ENCODE assay signal across 8 cellular contexts in genomic region chr2:179410552-179411356, GRCh38.
DNase-seq lines count a peak whose midpoint lies in the region; ATAC-seq, FAIRE-seq and TF ChIP-seq lines count a peak whose summit lies in the region.

No MANE protein-coding gene starts in this region.

- H3K27me3 ChIP-seq in spleen (replicated peaks in 1 of 7) = peaks cover 0 to 21% (median 0%) of the 10 kb centered on the region in 7 donors

- peak; percentile 41 for FAIRE-seq in D721Med (lab: Jason Lieb, UNC)

- ATAC-seq in GM19395 (IDR thresholded peaks at IDR 0.05; ENCODE audit: unreplicated experiment) (peak; percentile 86), HG03565 (IDR thresholded peaks at IDR 0.05; ENCODE audit: unreplicated experiment) (peak; percentile 73)

- WGBS in spleen, 5 donors = 19 to 36% (median 26%) methylated on average over 8 of the region's 8 CpGs

- DNase-seq in D721Med (ENCODE audit: insufficient read length, low spot score) = no peak
- peak; percentile 72 for DNase-seq in NCI-H748 treated with DMSO at 0.1 percent for 48 hours (lab: John Stamatoyannopoulos, UW)
- peak; percentile 56 for DNase-seq in astrocyte of the spinal cord (ENCODE audit: low read depth, low spot score)
- peak; percentile 75 for DNase-seq in iPS-NIHi7 (ENCODE audit: extremely low spot score)
- DNase-seq in spleen = no peak
- DNase-seq in T1000 (lab: John Stamatoyannopoulos, UW) = no peak

- TF ChIP-seq POLR2A in spleen (IDR thresholded peaks at IDR 0.05) = no peak

- peaks cover 0 to 9% (median 2%) of the 10 kb centered on the region in 6 donors for H3K4me1 ChIP-seq in spleen

- no peak overlapping the region for H3K27ac ChIP-seq in spleen

- no peaks in the 10 kb centered on the region for H3K36me3 ChIP-seq in spleen

- TF ChIP-seq CTCF in D721Med (IDR thresholded peaks at IDR 0.05; ENCODE audit: insufficient read depth, missing control alignments) (peak; percentile 72), astrocyte of the spinal cord (IDR thresholded peaks at IDR 0.05; ENCODE audit: low read depth, low read length) (peak; percentile 75), spleen (IDR thresholded peaks at IDR 0.05 in 8 of 11, conservative IDR thresholded peaks at IDR 0.05 in 3 of 11) (peak in 10 of 11 experiments; percentile 26 to 70 (median 54))

- intact Hi-C loops in spleen (cut with DNase I; ENCODE audit: low total_unique reads) = no loop called here

- H3K4me3 ChIP-seq in astrocyte of the spinal cord (ENCODE audit: low read depth, low read length) (no peak overlapping the region), spleen (no peak overlapping the region)

- H3K9me3 ChIP-seq in spleen = no peaks in the 10 kb centered on the region

- in situ Hi-C loops in astrocyte of the spinal cord (cut with HindIII; ENCODE audit: low sequenced_read_pairs) = no loop called here

Comparison
In these comparisons a context has a peak if more than half of its experiments do, and no peak if none do; other contexts are left out.
1. DNase-seq: peak in NCI-H748 treated with DMSO at 0.1 percent for 48 hours (single experiment), astrocyte of the spinal cord (single experiment) and iPS-NIHi7 (single experiment); none in D721Med (single experiment), spleen (single experiment) and T1000 (single experiment).
2. Peak in every context shown above with its lines, with median percentiles within 50 percentile points of each other: CTCF ChIP-seq.